In the genomic region with DNA sequence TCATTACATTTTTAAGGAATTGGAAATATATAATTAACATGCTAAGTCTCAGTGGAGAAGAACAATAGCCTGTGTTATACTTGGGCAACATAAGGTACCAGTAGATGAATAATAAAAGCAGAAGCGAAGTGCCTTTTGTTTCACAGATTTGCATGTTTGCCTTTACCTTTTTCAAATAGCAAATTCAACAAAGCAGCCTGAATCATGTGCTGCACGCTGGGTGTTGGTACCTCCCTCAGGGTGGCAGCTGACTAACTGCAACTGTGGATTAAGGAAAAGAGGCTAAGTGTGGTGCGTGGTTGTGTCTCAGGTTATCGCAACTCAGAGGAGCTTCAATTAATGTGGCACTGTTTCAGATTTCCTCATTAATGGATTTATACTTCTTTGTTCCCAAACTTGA, we compare ENCODE assay signal across 19 cellular contexts.
"Had no signal": no experiment of that assay in that cellular context is flagged by ENCODE, and none has a peak within 500 bp of the region (broad histone marks: within the 10 kb centered on the region; RNA-seq: fewer than 3 reads in every experiment).

No MANE protein-coding gene starts in this region.

- ATAC-seq: activated naive CD8-positive, alpha-beta T cell treated with anti-CD3 and anti-CD28 coated beads, Interleukin-2, amount 50 U/mL, for 24 hours; activated T-helper 17 cell treated with anti-CD3 and anti-CD28 coated beads, Interleukin-2, amount 50 U/mL, for 72 hours; heart left ventricle; left lobe of liver; psoas muscle; sciatic nerve; upper lobe of right lung had no signal

- H3K9me3 ChIP-seq: heart left ventricle, psoas muscle, thoracic aorta, upper lobe of right lung had no signal

- H3K27me3 ChIP-seq: heart left ventricle, upper lobe of right lung had no signal

- H3K4me1 ChIP-seq: upper lobe of right lung had no signal

- H3K27ac ChIP-seq: heart left ventricle, psoas muscle, thoracic aorta, upper lobe of right lung had no signal

- H3K4me3 ChIP-seq: heart left ventricle, psoas muscle, thoracic aorta, upper lobe of right lung had no signal

- FAIRE-seq: keratinocyte, TTC549 had no signal

- DNase-seq: activated B cell treated with CpG ODN at 0.5 μM for 24 hours; activated CD4-positive, alpha-beta T cell treated with anti-CD3 and anti-CD28 coated beads, Interleukin-2, amount 50 U/mL, for 1 hour; activated naive CD4-positive, alpha-beta T cell treated with anti-CD3 and anti-CD28 coated beads for 36 hours; activated naive CD8-positive, alpha-beta T cell treated with anti-CD3 and anti-CD28 coated beads, Interleukin-2, amount 50 U/mL, for 24 hours; aorta; cerebellar nuclear complex; effector CD8-positive, alpha-beta T cell; foreskin melanocyte; heart left ventricle; mammary epithelial cell; psoas muscle; T-helper 2 cell; upper lobe of right lung had no signal

- H3K36me3 ChIP-seq: thoracic aorta had no signal
